ENCODE assay signal across 13 cellular contexts in genomic region chr14:88422919-88423318, GRCh38. TPM values are rescaled to one million over a fixed set of nuclear protein-coding genes. Genes with fewer than 3 reads are reported as not detected.
DNase-seq lines count a peak whose midpoint lies in the region; ATAC-seq and TF ChIP-seq lines count a peak whose summit lies in the region.
"Had no signal": no experiment of that assay in that cellular context is flagged by ENCODE, and none has a peak within 500 bp of the region (broad histone marks: within the 10 kb centered on the region; RNA-seq: fewer than 3 reads in every experiment).

No MANE protein-coding gene starts in this region.

- H3K27me3 ChIP-seq in thyroid gland (no peaks in the 10 kb centered on the region), gastroesophageal sphincter (no peaks in the 10 kb centered on the region)

- ATAC-seq in SK-N-SH treated with all-trans-retinoic acid at 6 μM for 48 hours (peak; percentile 50; the same call in 2 of the 3 replicates), gastroesophageal sphincter (no peak)

- intact Hi-C loops in thyroid gland (cut with DNase I) = no loop called here

- DNase-seq in AG08395 (ENCODE audit: low spot score) = peak; percentile 62
- peak; percentile 48 for DNase-seq in GM03348 (ENCODE audit: low spot score)
- peak; percentile 81 to 90 for DNase-seq in foreskin fibroblast
- DNase-seq in thyroid gland = no peak
- no peak for DNase-seq in NOMO-1 treated with DMSO at 0.1 percent for 48 hours (lab: John Stamatoyannopoulos, UW; ENCODE audit: unreplicated experiment)
- no peak for DNase-seq in SIG-M5 treated with dmso at 0.1 percent for 504 hours (lab: John Stamatoyannopoulos, UW; ENCODE audit: unreplicated experiment)
- DNase-seq: activated CD8-positive, alpha-beta memory T cell treated with anti-CD3 and anti-CD28 coated beads for 24 hours; COR-L47; effector memory CD4-positive, alpha-beta T cell; NCI-H1694 had no signal

- TF ChIP-seq POLR2A in thyroid gland (IDR thresholded peaks at IDR 0.05) (no peak), gastroesophageal sphincter (IDR thresholded peaks at IDR 0.05) (no peak)

- H3K4me1 ChIP-seq in thyroid gland = peaks cover 0 to 4% of the 10 kb centered on the region in 2 donors
- peaks cover 0 to 8% (median 0%) of the 10 kb centered on the region in 3 donors for H3K4me1 ChIP-seq in gastroesophageal sphincter
- H3K4me1 ChIP-seq: prostate gland had no signal

- no peak overlapping the region for H3K4me3 ChIP-seq in foreskin fibroblast (ENCODE audit: low read depth in 1 of 2, low read length in 2 of 2)
- H3K4me3 ChIP-seq in thyroid gland (replicated peaks in 1 of 3) = no peak overlapping the region
- H3K4me3 ChIP-seq in gastroesophageal sphincter = no peak overlapping the region
- H3K4me3 ChIP-seq: prostate gland had no signal

- H3K9me3 ChIP-seq in thyroid gland (no peaks in the 10 kb centered on the region), gastroesophageal sphincter (peaks cover 0 to 6% (median 0%) of the 10 kb centered on the region in 3 donors)
- H3K9me3 ChIP-seq: prostate gland had no signal

- peaks cover 0 to 10% of the 10 kb centered on the region in 2 donors for H3K36me3 ChIP-seq in thyroid gland
- H3K36me3 ChIP-seq in gastroesophageal sphincter = peaks cover 0 to 19% of the 10 kb centered on the region in 2 donors
- H3K36me3 ChIP-seq: prostate gland had no signal

- TF ChIP-seq EP300 in gastroesophageal sphincter (IDR thresholded peaks at IDR 0.05) = no peak

- 74 to 92% methylated on average over 2 of the region's 2 CpGs for WGBS in thyroid gland, 2 donors
- 72 to 94% methylated on average over 2 of the region's 2 CpGs for WGBS in gastroesophageal sphincter (ENCODE audit: low coverage in 1 of 2), 2 donors

- H3K27ac ChIP-seq in thyroid gland (no peak overlapping the region), gastroesophageal sphincter (no peak overlapping the region)
- H3K27ac ChIP-seq: prostate gland had no signal

- TF ChIP-seq CTCF in foreskin fibroblast (IDR thresholded peaks at IDR 0.05; ENCODE audit: low read depth, low read length) (no peak), thyroid gland (IDR thresholded peaks at IDR 0.05) (no peak), gastroesophageal sphincter (IDR thresholded peaks at IDR 0.05) (no peak)

TF ChIP-seq in SK-N-SH treated with all-trans-retinoic acid at 6 μM for 48 hours, 23 proteins besides CTCF, POLR2A, EP300 and RAD21:
- TF ChIP-seq RARB (CRISPR knock-in tag; IDR thresholded peaks at IDR 0.05) (no peak), TSHZ2 (CRISPR knock-in tag; IDR thresholded peaks at IDR 0.05) (no peak), ESRRG (CRISPR knock-in tag; IDR thresholded peaks at IDR 0.05) (no peak), ZNF8 (CRISPR knock-in tag; IDR thresholded peaks at IDR 0.05) (no peak), CSDC2 (CRISPR knock-in tag; IDR thresholded peaks at IDR 0.05) (no peak), POU6F1 (CRISPR knock-in tag; IDR thresholded peaks at IDR 0.05; ENCODE audit: borderline replicate concordance, low read depth) (no peak), ZFP3 (CRISPR knock-in tag; IDR thresholded peaks at IDR 0.05) (no peak), ZNF565 (CRISPR knock-in tag; conservative IDR thresholded peaks at IDR 0.05; ENCODE audit: low read depth) (no peak), PPARA (CRISPR knock-in tag; IDR thresholded peaks at IDR 0.05; ENCODE audit: borderline replicate concordance) (no peak), CSRNP3 (CRISPR knock-in tag; IDR thresholded peaks at IDR 0.05) (no peak), TOX (CRISPR knock-in tag; IDR thresholded peaks at IDR 0.05; ENCODE audit: borderline replicate concordance) (no peak), ISL1 (CRISPR knock-in tag; IDR thresholded peaks at IDR 0.05) (no peak), BACH2 (CRISPR knock-in tag; IDR thresholded peaks at IDR 0.05; ENCODE audit: borderline replicate concordance) (no peak), ZFP30 (CRISPR knock-in tag; IDR thresholded peaks at IDR 0.05) (no peak), ZC3H10 (CRISPR knock-in tag; IDR thresholded peaks at IDR 0.05) (no peak), OSR1 (CRISPR knock-in tag; IDR thresholded peaks at IDR 0.05) (no peak), GLIS3 (CRISPR knock-in tag; IDR thresholded peaks at IDR 0.05) (no peak), ZNF70 (CRISPR knock-in tag; IDR thresholded peaks at IDR 0.05) (no peak), SNAI2 (CRISPR knock-in tag; IDR thresholded peaks at IDR 0.05) (no peak), CREB5 (CRISPR knock-in tag; IDR thresholded peaks at IDR 0.05; ENCODE audit: low read depth) (no peak)
TF ChIP-seq in SK-N-SH treated with all-trans-retinoic acid at 6 μM for 48 hours: peak in this region for 0.

RNA-seq across cellular contexts. Expression of gene SPATA7, which starts 37.5 kb away (rescaled TPM):
- total RNA-seq in thyroid gland (10 to 100 TPM; 51.0 to 57.6 (median 52.2) TPM), gastroesophageal sphincter (10 to 100 TPM; 20.9 to 30.0 (median 24.0) TPM)

Comparison
In these comparisons a context has a peak if more than half of its experiments do, and no peak if none do; other contexts are left out.
1. DNase-seq: peak in AG08395 (single experiment), GM03348 (single experiment) and foreskin fibroblast (2 of 2); none in thyroid gland (0 of 2), NOMO-1 treated with DMSO at 0.1 percent for 48 hours (single experiment) and SIG-M5 treated with dmso at 0.1 percent for 504 hours (single experiment).